10 cellular contexts compared by ENCODE assay signal in the genomic region with DNA sequence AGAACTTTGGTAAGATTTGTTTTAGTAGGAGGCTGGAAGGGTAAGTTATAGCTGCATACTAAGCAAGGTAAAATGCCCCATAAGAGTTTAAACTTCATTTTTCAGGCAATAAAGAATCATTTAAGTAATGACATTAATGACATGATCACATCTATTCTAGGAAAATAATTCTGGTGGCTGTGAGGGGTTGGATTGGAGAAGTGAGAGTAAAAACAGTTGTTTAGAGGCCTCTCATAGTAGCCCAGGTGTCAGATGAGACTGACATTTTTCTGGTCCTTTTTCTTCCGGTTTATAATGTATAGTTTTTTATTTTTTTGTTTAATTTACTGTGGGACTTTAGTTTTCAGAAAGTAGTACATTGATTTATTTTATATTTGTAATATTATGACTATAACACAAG. TPM values are rescaled to one million over a fixed set of nuclear protein-coding genes. Genes with fewer than 3 reads are reported as not detected.
DNase-seq lines count a peak whose midpoint lies in the region; ATAC-seq, FAIRE-seq and TF ChIP-seq lines count a peak whose summit lies in the region.
"Had no signal": no experiment of that assay in that cellular context is flagged by ENCODE, and none has a peak within 500 bp of the region (broad histone marks: within the 10 kb centered on the region; RNA-seq: fewer than 3 reads in every experiment).

No MANE protein-coding gene starts in this region.

- H3K4me3 Mint-ChIP-seq in naive thymus-derived CD4-positive, alpha-beta T cell = peak overlapping the region in 6 of 10 donors; percentile 1 to 42 (median 28)
- H3K4me3 Mint-ChIP-seq: activated CD4-positive, alpha-beta memory T cell treated with anti-CD3 and anti-CD28 coated beads for 36 hours had no signal

- H3K4me3 ChIP-seq in GM23248 (no peak overlapping the region), OCI-LY7 (ENCODE audit: low read depth, low read length, poor library complexity, severe bottlenecking) (peak overlapping the region; percentile 28), dorsolateral prefrontal cortex (no peak overlapping the region)
- no peak overlapping the region for H3K4me3 ChIP-seq in naive thymus-derived CD4-positive, alpha-beta T cell (ENCODE audit: low read length)

- peaks cover 23 to 77% (median 64%) of the 10 kb centered on the region in 7 donors for H3K4me1 Mint-ChIP-seq in naive thymus-derived CD4-positive, alpha-beta T cell

- no peak for TF ChIP-seq POLR2A in GM12891 (IDR thresholded peaks at IDR 0.05; ENCODE audit: low read depth, low read length)

- POLR2A ChIA-PET in OCI-LY7 (lab: Charles Lee) = interaction anchor here (0.6 to 0.7 kb wide), 2 partner anchors 10 to 85 kb away, joined by 3 to 4 read pairs; no protein-coding TSS in a partner anchor
- POLR2A ChIA-PET in naive thymus-derived CD4-positive, alpha-beta T cell (lab: Charles Lee) = no interaction called here

- DNase-seq in GM12891 (ENCODE audit: insufficient read length, low spot score) = peak; percentile 24
- DNase-seq in GM23248 = no peak
- peak; percentile 72 for DNase-seq in OCI-LY7 (ENCODE audit: low spot score)
- no peak for DNase-seq in naive thymus-derived CD4-positive, alpha-beta T cell
- DNase-seq in stimulated activated naive CD8-positive, alpha-beta T cell treated with anti-CD3 and anti-CD28 coated beads, Interleukin-15, Interleukin-2, amounts not matched to agents 100 U/mL and 50 U/mL, for 24 hours = no peak
- no peak for DNase-seq in frontal cortex (ENCODE audit: low spot score in 2 of 2)
- DNase-seq in dorsolateral prefrontal cortex = no peak
- DNase-seq: activated CD4-positive, alpha-beta memory T cell treated with anti-CD3 and anti-CD28 coated beads for 36 hours; DND-41; SK-N-SH had no signal

- H3K9me3 ChIP-seq in GM23248 (ENCODE audit: low read depth) (no peaks in the 10 kb centered on the region), OCI-LY7 (ENCODE audit: low read length) (no peaks in the 10 kb centered on the region)
- no peaks in the 10 kb centered on the region for H3K9me3 ChIP-seq in naive thymus-derived CD4-positive, alpha-beta T cell (ENCODE audit: control insufficient read depth in 2 of 3, low read length in 3 of 3)
- H3K9me3 ChIP-seq: SK-N-SH had no signal

- no peaks in the 10 kb centered on the region for H3K9me3 Mint-ChIP-seq in naive thymus-derived CD4-positive, alpha-beta T cell
- H3K9me3 Mint-ChIP-seq: activated CD4-positive, alpha-beta memory T cell treated with anti-CD3 and anti-CD28 coated beads for 36 hours had no signal

- H3K9ac ChIP-seq in GM23248 = no peak overlapping the region
- H3K9ac ChIP-seq: SK-N-SH had no signal

- FAIRE-seq in GM12891 (lab: Jason Lieb, UNC) = no peak
- no peak for FAIRE-seq in frontal cortex (lab: Jason Lieb, UNC)

- intact Hi-C loops in OCI-LY7 (cut with micrococcal nuclease; ENCODE audit: unreplicated experiment) (no loop called here), dorsolateral prefrontal cortex (cut with DNase I) (loop anchor here in 1 of 2 donors (5.0 kb wide), 1 partner anchor 37 kb away; no protein-coding TSS in a partner anchor)
- intact Hi-C loops in naive thymus-derived CD4-positive, alpha-beta T cell (cut with micrococcal nuclease) = loop anchor here in 1 of 2 donors (2.0 kb wide), 1 partner anchor 41 kb away; a partner anchor contains a TSS

- H3K79me2 ChIP-seq in GM23248 (ENCODE audit: insufficient read depth) = peaks cover 92% of the 10 kb centered on the region
- H3K79me2 ChIP-seq in OCI-LY7 (ENCODE audit: insufficient read depth, low read depth, low read length) = peaks cover 36% of the 10 kb centered on the region; the same call in 1 of the 2 replicates

- no peaks in the 10 kb centered on the region for H3K9me2 ChIP-seq in GM23248 (ENCODE audit: insufficient read depth)
- no peaks in the 10 kb centered on the region for H3K9me2 ChIP-seq in OCI-LY7 (ENCODE audit: insufficient read depth, low read length)
- H3K9me2 ChIP-seq: SK-N-SH had no signal

- H3K27ac ChIP-seq in GM23248 (peak overlapping the region; percentile 97; the same call in 1 of the 2 replicates), OCI-LY7 (ENCODE audit: low read depth, low read length, poor library complexity, severe bottlenecking) (peak overlapping the region; percentile 59), dorsolateral prefrontal cortex (peak overlapping the region in 26 of 59 donors; percentile 0 to 73 (median 43))
- H3K27ac ChIP-seq in naive thymus-derived CD4-positive, alpha-beta T cell (ENCODE audit: low read depth, low read length) = no peak overlapping the region

- 0 out of 2 replicates have a peak, but pooled peaks cover 4% of the 10 kb centered on the region for H4K20me1 ChIP-seq in GM23248 (ENCODE audit: insufficient read depth)
- peaks cover 41% of the 10 kb centered on the region for H4K20me1 ChIP-seq in OCI-LY7 (ENCODE audit: insufficient read depth, low read length)

- CTCF ChIA-PET in OCI-LY7 (lab: Charles Lee; ENCODE audit: unreplicated experiment) = no interaction called here
- CTCF ChIA-PET in naive thymus-derived CD4-positive, alpha-beta T cell (lab: Charles Lee) = no interaction called here

- no peaks in the 10 kb centered on the region for H3K27me3 Mint-ChIP-seq in naive thymus-derived CD4-positive, alpha-beta T cell
- H3K27me3 Mint-ChIP-seq: activated CD4-positive, alpha-beta memory T cell treated with anti-CD3 and anti-CD28 coated beads for 36 hours had no signal

- TF ChIP-seq CTCF in OCI-LY7 (conservative IDR thresholded peaks at IDR 0.05; ENCODE audit: low read length) (no peak), dorsolateral prefrontal cortex (IDR thresholded peaks at IDR 0.05 in 54 of 56, conservative IDR thresholded peaks at IDR 0.05 in 2 of 56; ENCODE audit: low read depth in 1 of 56, partially characterized antibody in 56 of 56) (no peak)

- H3K36me3 ChIP-seq in GM23248 (ENCODE audit: low read depth) = peaks cover 17% of the 10 kb centered on the region
- peaks cover 44% of the 10 kb centered on the region for H3K36me3 ChIP-seq in OCI-LY7 (ENCODE audit: insufficient read depth, low read length)
- H3K36me3 ChIP-seq in naive thymus-derived CD4-positive, alpha-beta T cell (ENCODE audit: control insufficient read depth in 2 of 3, insufficient read depth in 3 of 3, low read length in 3 of 3) = peaks cover 0 to 6% (median 3%) of the 10 kb centered on the region in 3 experiments

- H2AFZ ChIP-seq in GM23248 = no peak overlapping the region
- no peak overlapping the region for H2AFZ ChIP-seq in OCI-LY7 (ENCODE audit: low read length)

- H3K27ac Mint-ChIP-seq in naive thymus-derived CD4-positive, alpha-beta T cell = peak overlapping the region; percentile 2 to 82 (median 29)

- H3K4me2 ChIP-seq in GM23248 (ENCODE audit: unreplicated experiment) (no peak overlapping the region), OCI-LY7 (ENCODE audit: low read length) (peak overlapping the region; percentile 59)
- H3K4me2 ChIP-seq: SK-N-SH had no signal

- H3K27me3 ChIP-seq in GM23248 (replicated peaks; ENCODE audit: insufficient read depth) (no peaks in the 10 kb centered on the region), dorsolateral prefrontal cortex (no peaks in the 10 kb centered on the region)
- H3K27me3 ChIP-seq in naive thymus-derived CD4-positive, alpha-beta T cell (ENCODE audit: control insufficient read depth in 2 of 2, insufficient read depth in 2 of 2, low read length in 2 of 2) = no peaks in the 10 kb centered on the region

- in situ Hi-C loops in GM23248 (cut with MboI) = no loop called here

- 100% methylated on average over 1 of the region's 1 CpG for WGBS in GM23248 (ENCODE audit: low coverage in 1 of 2, low lambda C conversion rate in 2 of 2, missing lambda C conversion rate in 2 of 2), 2 experiments

- H3K36me3 Mint-ChIP-seq in naive thymus-derived CD4-positive, alpha-beta T cell = peaks cover 12 to 31% (median 19%) of the 10 kb centered on the region in 5 donors

- H3K4me1 ChIP-seq in GM23248 (ENCODE audit: insufficient read depth) = peaks cover 47% of the 10 kb centered on the region
- H3K4me1 ChIP-seq in OCI-LY7 (ENCODE audit: insufficient read depth, low read length, poor library complexity, severe bottlenecking) = peaks cover 52% of the 10 kb centered on the region
- H3K4me1 ChIP-seq in naive thymus-derived CD4-positive, alpha-beta T cell (ENCODE audit: control insufficient read depth in 2 of 2, insufficient read depth in 2 of 2, low read length in 2 of 2) = peaks cover 18 to 28% of the 10 kb centered on the region in 2 donors

- ATAC-seq in naive thymus-derived CD4-positive, alpha-beta T cell = no peak
- no peak for ATAC-seq in stimulated activated naive CD8-positive, alpha-beta T cell treated with anti-CD3 and anti-CD28 coated beads, Interleukin-15, Interleukin-2, amounts not matched to agents 100 U/mL and 50 U/mL, for 24 hours

- BruUV-seq in OCI-LY7 (replicated peaks; lab: Mats Ljungman, UMichigan) = no TSS peak

- peaks cover 49% of the 10 kb centered on the region for H3F3A ChIP-seq in GM23248 (ENCODE audit: insufficient read depth)

TF ChIP-seq in GM12891, 5 proteins besides CTCF, POLR2A, EP300 and RAD21:
- no peak for TF ChIP-seq TAF1 (IDR thresholded peaks at IDR 0.05; ENCODE audit: low read depth, low read length)
- peak; percentile 91 for TF ChIP-seq SPI1 (IDR thresholded peaks at IDR 0.05; ENCODE audit: low read depth, low read length)
- no peak for TF ChIP-seq PAX5 (IDR thresholded peaks at IDR 0.05; ENCODE audit: insufficient read depth, low read length, severe bottlenecking)
- no peak for TF ChIP-seq POU2F2 (IDR thresholded peaks at IDR 0.05; ENCODE audit: low read depth, low read length)
- TF ChIP-seq POLR2AphosphoS5 (IDR thresholded peaks at IDR 0.05; ENCODE audit: low read depth, low read length) = no peak

RNA-seq across cellular contexts. Expression of a gene that starts 40.8 kb away (rescaled TPM):
- polyA plus RNA-seq in GM12891 (2012; ENCODE audit: low read depth, missing spikeins) = 9.5 TPM
- total RNA-seq in GM23248 (2014; rRNA removed; shearing (Covaris generic)) = 47.7 and 50.0 TPM in 2 replicates
- polyA plus RNA-seq in GM23248 (2016; fragmentation: Nextera tagmentation; extraction: Ambion mirVana) = 28.5 and 31.0 TPM in 2 replicates
- 19.3 and 26.1 TPM in 2 replicates for total RNA-seq in OCI-LY7 (2014; rRNA removed; shearing (Covaris generic))
- total RNA-seq in OCI-LY7 (2022) = 32.2 and 36.8 TPM in 2 replicates
- 10 to 100 TPM; 50.8 to 70.4 (median 60.5) TPM for total RNA-seq in naive thymus-derived CD4-positive, alpha-beta T cell
- 10 to 100 TPM; 14.6 to 21.6 TPM for polyA plus RNA-seq in naive thymus-derived CD4-positive, alpha-beta T cell
- 102 TPM for total RNA-seq in frontal cortex
- 100 to 1,000 TPM in 19 of 120 experiments, 10 to 100 TPM in 101; 60.3 to 137 (median 86.3) TPM for total RNA-seq in dorsolateral prefrontal cortex

Comparison
In these comparisons a context has a peak if more than half of its experiments do, and no peak if none do; other contexts are left out.
1. DNase-seq: peak in GM12891 (single experiment) and OCI-LY7 (single experiment); none in GM23248 (single experiment), naive thymus-derived CD4-positive, alpha-beta T cell (0 of 9), stimulated activated naive CD8-positive, alpha-beta T cell treated with anti-CD3 and anti-CD28 coated beads, Interleukin-15, Interleukin-2, amounts not matched to agents 100 U/mL and 50 U/mL, for 24 hours (single experiment), frontal cortex (0 of 2) and dorsolateral prefrontal cortex (0 of 10).